In the genomic region with DNA sequence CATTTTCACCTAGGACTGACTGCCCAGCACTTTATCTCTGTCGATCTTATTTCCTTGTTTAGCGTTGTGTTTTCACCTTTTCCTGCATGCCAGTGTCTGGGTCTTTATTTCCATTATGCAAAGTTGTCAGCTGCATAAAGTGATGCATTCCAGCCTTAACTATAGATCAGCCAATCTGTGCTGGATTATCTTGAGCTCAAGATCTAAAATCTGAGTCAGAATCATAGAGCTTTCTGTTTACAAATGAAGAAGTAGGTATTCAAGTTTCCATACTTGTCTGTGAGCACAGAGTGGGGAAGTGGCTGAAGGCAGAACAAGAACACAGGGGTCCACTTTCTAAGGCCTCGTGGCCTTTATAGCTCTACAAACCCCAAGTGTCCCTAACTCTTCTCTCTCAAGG, we compare ENCODE assay signal across 11 cellular contexts.
DNase-seq lines count a peak whose midpoint lies in the region; ATAC-seq lines count a peak whose summit lies in the region.
"Had no signal": no experiment of that assay in that cellular context is flagged by ENCODE, and none has a peak within 500 bp of the region (broad histone marks: within the 10 kb centered on the region; RNA-seq: fewer than 3 reads in every experiment).

No MANE protein-coding gene starts in this region.

- no peaks in the 10 kb centered on the region for H3K36me3 Mint-ChIP-seq in activated CD4-positive, alpha-beta T cell treated with anti-CD3 and anti-CD28 coated beads for 36 hours (ENCODE audit: low read depth)
- H3K36me3 Mint-ChIP-seq: neural progenitor cell had no signal

- H3K9me3 Mint-ChIP-seq in activated CD4-positive, alpha-beta T cell treated with anti-CD3 and anti-CD28 coated beads for 36 hours (ENCODE audit: low read depth) = peaks cover 3% of the 10 kb centered on the region

- no peaks in the 10 kb centered on the region for H3K27me3 Mint-ChIP-seq in activated CD4-positive, alpha-beta T cell treated with anti-CD3 and anti-CD28 coated beads for 36 hours

- CTCF ChIA-PET in activated CD4-positive, alpha-beta T cell treated with anti-CD3 and anti-CD28 coated beads for 36 hours (lab: Charles Lee) = no interaction called here

- peaks cover 23% of the 10 kb centered on the region for H3K4me1 Mint-ChIP-seq in activated CD4-positive, alpha-beta T cell treated with anti-CD3 and anti-CD28 coated beads for 36 hours
- H3K4me1 Mint-ChIP-seq: neural progenitor cell had no signal

- no peak overlapping the region for H3K4me3 Mint-ChIP-seq in activated CD4-positive, alpha-beta T cell treated with anti-CD3 and anti-CD28 coated beads for 36 hours
- H3K4me3 Mint-ChIP-seq: activated CD4-positive, alpha-beta T cell treated with anti-CD3 and anti-CD28 coated beads, Interleukin-2, amount 10 ng/mL, durations not matched to agents 24 days and 14 days; neural progenitor cell had no signal

- ATAC-seq in activated CD4-positive, alpha-beta T cell treated with anti-CD3 and anti-CD28 coated beads for 36 hours = peak; percentile 64
- ATAC-seq in GM21786 (IDR thresholded peaks at IDR 0.05; ENCODE audit: unreplicated experiment) (peak; percentile 70), sciatic nerve (peak; percentile 44)

- DNase-seq in activated CD4-positive, alpha-beta T cell treated with anti-CD3 and anti-CD28 coated beads for 36 hours = no peak
- DNase-seq in activated CD4-positive, alpha-beta T cell treated with anti-CD3 and anti-CD28 coated beads for 48 hours = no peak
- peak; percentile 22 for DNase-seq in NCI-H69 (lab: John Stamatoyannopoulos, UW)
- no peak for DNase-seq in sciatic nerve (ENCODE audit: low spot score)
- DNase-seq in HuH-7.5 (ENCODE audit: low spot score) = no peak
- no peak for DNase-seq in hippocampal formation (lab: John Stamatoyannopoulos, UW)
- DNase-seq in 8988T = no peak
- DNase-seq: heart right ventricle had no signal

- intact Hi-C loops in activated CD4-positive, alpha-beta T cell treated with anti-CD3 and anti-CD28 coated beads for 36 hours (cut with DNase I, micrococcal nuclease) = no loop called here
- intact Hi-C loops in sciatic nerve (cut with DNase I) = no loop called here

- H3K27ac Mint-ChIP-seq in activated CD4-positive, alpha-beta T cell treated with anti-CD3 and anti-CD28 coated beads for 36 hours = no peak overlapping the region
- H3K27ac Mint-ChIP-seq: activated CD4-positive, alpha-beta T cell treated with anti-CD3 and anti-CD28 coated beads, Interleukin-2, amount 10 ng/mL, durations not matched to agents 24 days and 14 days; neural progenitor cell had no signal

- POLR2A ChIA-PET in activated CD4-positive, alpha-beta T cell treated with anti-CD3 and anti-CD28 coated beads for 36 hours (lab: Charles Lee) = no interaction called here
